In genomic region chr1:119660253-119661078, GRCh38 we compare ENCODE assay signal across 1 cellular context.
TF ChIP-seq lines count a peak whose summit lies in the region.

No MANE protein-coding gene starts in this region.

TF ChIP-seq in WTC11, 78 proteins besides CTCF, POLR2A, EP300 and RAD21 (continued from another document):
- TF ChIP-seq, protein P1, sequence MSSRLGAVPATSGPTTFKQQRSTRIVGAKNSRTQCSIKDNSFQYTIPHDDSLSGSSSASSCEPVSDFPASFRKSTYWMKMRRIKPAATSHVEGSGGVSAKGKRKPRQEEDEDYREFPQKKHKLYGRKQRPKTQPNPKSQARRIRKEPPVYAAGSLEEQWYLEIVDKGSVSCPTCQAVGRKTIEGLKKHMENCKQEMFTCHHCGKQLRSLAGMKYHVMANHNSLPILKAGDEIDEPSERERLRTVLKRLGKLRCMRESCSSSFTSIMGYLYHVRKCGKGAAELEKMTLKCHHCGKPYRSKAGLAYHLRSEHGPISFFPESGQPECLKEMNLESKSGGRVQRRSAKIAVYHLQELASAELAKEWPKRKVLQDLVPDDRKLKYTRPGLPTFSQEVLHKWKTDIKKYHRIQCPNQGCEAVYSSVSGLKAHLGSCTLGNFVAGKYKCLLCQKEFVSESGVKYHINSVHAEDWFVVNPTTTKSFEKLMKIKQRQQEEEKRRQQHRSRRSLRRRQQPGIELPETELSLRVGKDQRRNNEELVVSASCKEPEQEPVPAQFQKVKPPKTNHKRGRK (CRISPR knock-in tag; IDR thresholded peaks at IDR 0.05; ENCODE audit: borderline replicate concordance), result no peak
- TF ChIP-seq FOXJ3 (CRISPR knock-in tag; IDR thresholded peaks at IDR 0.05; ENCODE audit: borderline replicate concordance), result no peak
- TF ChIP-seq CBFB (CRISPR knock-in tag; IDR thresholded peaks at IDR 0.05; ENCODE audit: low read depth), result no peak
